In genomic region chr7:135599471-135599870, GRCh38 we compare ENCODE assay signal across 17 cellular contexts.
DNase-seq lines count a peak whose midpoint lies in the region; ATAC-seq, FAIRE-seq and TF ChIP-seq lines count a peak whose summit lies in the region.
"Had no signal": no experiment of that assay in that cellular context is flagged by ENCODE, and none has a peak within 500 bp of the region (broad histone marks: within the 10 kb centered on the region; RNA-seq: fewer than 3 reads in every experiment).

No MANE protein-coding gene starts in this region.

- POLR2A ChIA-PET in GM10248 (lab: Yijun Ruan, JAX) = no interaction called here

- no peaks in the 10 kb centered on the region for H3K9me3 Mint-ChIP-seq in activated T-cell treated with anti-CD3 and anti-CD28 coated beads, Interleukin-2, amount 50 U/mL, for 24 hours
- H3K9me3 Mint-ChIP-seq in stimulated activated effector memory CD8-positive, alpha-beta T cell treated with anti-CD3 and anti-CD28 coated beads, Interleukin-12 subunit alpha, Interleukin-12 subunit beta, amount 100 ng/mL, for 72 hours = no peaks in the 10 kb centered on the region
- H3K9me3 Mint-ChIP-seq: CD4-positive, CD25-positive, alpha-beta regulatory T cell had no signal

- peaks cover 94% of the 10 kb centered on the region for H3K36me3 Mint-ChIP-seq in activated T-cell treated with anti-CD3 and anti-CD28 coated beads, Interleukin-2, amount 50 U/mL, for 24 hours (ENCODE audit: low read depth)
- H3K36me3 Mint-ChIP-seq in stimulated activated effector memory CD8-positive, alpha-beta T cell treated with anti-CD3 and anti-CD28 coated beads, Interleukin-12 subunit alpha, Interleukin-12 subunit beta, amount 100 ng/mL, for 72 hours = peaks cover 100% of the 10 kb centered on the region

- H3K4me3 Mint-ChIP-seq in activated T-cell treated with anti-CD3 and anti-CD28 coated beads, Interleukin-2, amount 50 U/mL, for 24 hours = no peak overlapping the region
- H3K4me3 Mint-ChIP-seq in stimulated activated effector memory CD8-positive, alpha-beta T cell treated with anti-CD3 and anti-CD28 coated beads, Interleukin-12 subunit alpha, Interleukin-12 subunit beta, amount 100 ng/mL, for 72 hours = no peak overlapping the region
- H3K4me3 Mint-ChIP-seq: CD4-positive, CD25-positive, alpha-beta regulatory T cell had no signal

- no peaks in the 10 kb centered on the region for H3K27me3 Mint-ChIP-seq in activated T-cell treated with anti-CD3 and anti-CD28 coated beads, Interleukin-2, amount 50 U/mL, for 24 hours
- H3K27me3 Mint-ChIP-seq: CD4-positive, CD25-positive, alpha-beta regulatory T cell had no signal

- CTCF ChIA-PET in GM10248 (lab: Yijun Ruan, JAX) = interaction anchor here (1.1 to 1.2 kb wide), 3 partner anchors 15 to 324 kb away, joined by 3 read pairs; no protein-coding TSS in a partner anchor

- peak overlapping the region; percentile 66 for H3K27ac Mint-ChIP-seq in activated T-cell treated with anti-CD3 and anti-CD28 coated beads, Interleukin-2, amount 50 U/mL, for 24 hours
- H3K27ac Mint-ChIP-seq in stimulated activated effector memory CD8-positive, alpha-beta T cell treated with anti-CD3 and anti-CD28 coated beads, Interleukin-12 subunit alpha, Interleukin-12 subunit beta, amount 100 ng/mL, for 72 hours = peak overlapping the region; percentile 37

- FAIRE-seq in H54 (lab: Jason Lieb, UNC) (peak; percentile 72), endometrium (lab: Jason Lieb, UNC) (peak; percentile 91)
- FAIRE-seq: H1, HepG2, HTR-8/SVneo had no signal

- TF ChIP-seq POLR2A in H54 (IDR thresholded peaks at IDR 0.05; ENCODE audit: low read depth, low read length) = no peak

- no peak for TF ChIP-seq CTCF in GM10248 (IDR thresholded peaks at IDR 0.05; ENCODE audit: control extremely low read depth, extremely low read depth, low read depth, missing control alignments)

- ATAC-seq in stimulated activated effector memory CD8-positive, alpha-beta T cell treated with anti-CD3 and anti-CD28 coated beads, Interleukin-12 subunit alpha, Interleukin-12 subunit beta, amount 100 ng/mL, for 72 hours = no peak
- ATAC-seq: HCT116, HepG2 had no signal

- DNase-seq in activated T-cell treated with anti-CD3 and anti-CD28 coated beads, Interleukin-2, amount 50 U/mL, for 24 hours = no peak
- DNase-seq in activated T-cell treated with anti-CD3 and anti-CD28 coated beads, Interleukin-2, amount 50 U/mL, for 48 hours = no peak
- no peak for DNase-seq in H54 (ENCODE audit: insufficient read length, low spot score)
- DNase-seq in stimulated activated effector memory CD8-positive, alpha-beta T cell treated with anti-CD3 and anti-CD28 coated beads, Interleukin-12 subunit alpha, Interleukin-12 subunit beta, amount 100 ng/mL, for 72 hours (ENCODE audit: low spot score in 2 of 2) = no peak
- no peak for DNase-seq in NCI-H2171 (lab: John Stamatoyannopoulos, UW)
- DNase-seq in GM10248 (ENCODE audit: extremely low spot score) = no peak
- DNase-seq in retina = no peak
- DNase-seq: 8988T; ACHN; CD4-positive, CD25-positive, alpha-beta regulatory T cell; DMS 273 treated with DMSO at 0.1 percent for 48 hours; GDM1 had no signal

- peaks cover 3% of the 10 kb centered on the region for H3K4me1 Mint-ChIP-seq in activated T-cell treated with anti-CD3 and anti-CD28 coated beads, Interleukin-2, amount 50 U/mL, for 24 hours (ENCODE audit: low read depth)
- H3K4me1 Mint-ChIP-seq in stimulated activated effector memory CD8-positive, alpha-beta T cell treated with anti-CD3 and anti-CD28 coated beads, Interleukin-12 subunit alpha, Interleukin-12 subunit beta, amount 100 ng/mL, for 72 hours = no peaks in the 10 kb centered on the region
